ENCODE assay signal across 12 cellular contexts in the genomic region with DNA sequence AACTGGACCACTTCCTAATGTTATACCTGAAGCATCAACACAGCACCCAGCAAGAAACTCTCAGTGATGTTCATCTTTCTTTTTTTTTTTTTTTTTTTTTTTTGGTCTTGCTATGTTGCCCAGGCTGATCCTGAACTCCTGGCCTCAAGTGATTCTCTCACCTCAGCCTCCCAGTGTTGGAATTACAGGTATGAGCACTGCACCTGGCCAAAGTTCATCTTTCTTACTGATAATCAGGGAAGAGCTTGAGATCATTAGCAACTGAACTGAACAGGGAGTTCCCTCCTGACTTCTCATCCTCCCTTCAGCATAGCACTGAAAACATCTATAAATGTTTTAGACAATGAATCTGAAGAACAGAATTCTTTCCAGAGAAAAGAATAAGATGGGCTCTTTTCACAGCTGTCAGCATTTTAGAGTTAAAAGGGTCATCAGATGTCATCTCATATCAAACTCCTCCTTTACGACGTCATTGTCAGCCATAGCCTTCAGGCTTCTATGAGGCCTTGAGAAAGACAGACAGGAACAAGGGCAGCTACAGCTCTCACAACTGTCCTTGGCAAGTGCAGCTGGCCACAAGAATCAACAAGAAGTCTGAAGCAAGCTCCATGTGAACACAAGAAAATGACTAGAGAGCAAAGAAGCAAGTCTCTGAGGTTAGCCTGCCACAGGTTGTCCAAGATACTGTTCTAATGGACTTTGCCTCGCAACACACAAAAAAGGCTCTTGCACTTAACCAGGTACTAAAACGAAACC. TPM values are rescaled to one million over a fixed set of nuclear protein-coding genes. Genes with fewer than 3 reads are reported as not detected.
A peak's percentile ranks its signal among the peaks of the same experiment; 100 is the strongest.
DNase-seq lines count a peak whose midpoint lies in the region; ATAC-seq, FAIRE-seq and TF ChIP-seq lines count a peak whose summit lies in the region.
"Had no signal": no experiment of that assay in that cellular context is flagged by ENCODE, and none has a peak within 500 bp of the region (broad histone marks: within the 10 kb centered on the region; RNA-seq: fewer than 3 reads in every experiment).

No MANE protein-coding gene starts in this region.

- WGBS in esophagus squamous epithelium, 2 donors = 60 to 78% methylated on average over 4 of the region's 4 CpGs
- WGBS in pancreas, 2 donors = 35 to 37% methylated on average over 4 of the region's 4 CpGs

- H3K27ac ChIP-seq in 22Rv1 = peak overlapping the region; percentile 96
- H3K27ac ChIP-seq in esophagus squamous epithelium = peak overlapping the region; percentile 1 to 95 (median 88)
- H3K27ac ChIP-seq in pancreas = peak overlapping the region; percentile 39 to 50 (median 46)
- H3K27ac ChIP-seq in lower lobe of right lung = no peak overlapping the region

- peaks cover 0 to 50% (median 26%) of the 10 kb centered on the region in 3 donors for H3K4me1 ChIP-seq in esophagus squamous epithelium
- peaks cover 15 to 27% (median 20%) of the 10 kb centered on the region in 3 donors for H3K4me1 ChIP-seq in pancreas
- H3K4me1 ChIP-seq in lower lobe of right lung = peaks cover 8% of the 10 kb centered on the region

- TF ChIP-seq POLR2A in esophagus squamous epithelium (IDR thresholded peaks at IDR 0.05) = no peak

- FAIRE-seq in pancreas (lab: Jason Lieb, UNC) = no peak

- no peaks in the 10 kb centered on the region for H3K27me3 ChIP-seq in esophagus squamous epithelium
- H3K27me3 ChIP-seq in pancreas = no peaks in the 10 kb centered on the region
- no peaks in the 10 kb centered on the region for H3K27me3 ChIP-seq in lower lobe of right lung (ENCODE audit: low read depth)
- H3K27me3 ChIP-seq: ascending aorta had no signal

- intact Hi-C loops in esophagus squamous epithelium (cut with DNase I) = no loop called here
- intact Hi-C loops in pancreas (cut with DNase I) = no loop called here
- intact Hi-C loops in lower lobe of right lung (cut with DNase I) = no loop called here

- no peaks in the 10 kb centered on the region for H3K9me3 ChIP-seq in esophagus squamous epithelium
- no peaks in the 10 kb centered on the region for H3K9me3 ChIP-seq in pancreas
- H3K9me3 ChIP-seq in lower lobe of right lung = no peaks in the 10 kb centered on the region
- H3K9me3 ChIP-seq: ascending aorta had no signal

- no peak for TF ChIP-seq CTCF in 22Rv1 (IDR thresholded peaks at IDR 0.05)
- TF ChIP-seq CTCF in esophagus squamous epithelium (IDR thresholded peaks at IDR 0.05) = no peak
- TF ChIP-seq CTCF in pancreas (IDR thresholded peaks at IDR 0.05) = no peak
- no peak for TF ChIP-seq CTCF in lower lobe of right lung (IDR thresholded peaks at IDR 0.05)
- TF ChIP-seq CTCF in GM10266 (IDR thresholded peaks at IDR 0.05; ENCODE audit: control insufficient read depth, insufficient read depth, low read depth, missing control alignments) = no peak

- peak; percentile 74 for DNase-seq in LHCN-M2 (ENCODE audit: low read depth)
- no peak for DNase-seq in esophagus squamous epithelium (lab: John Stamatoyannopoulos, UW)
- DNase-seq in pancreas = peak in 1 of 6 donors; percentile 31
- DNase-seq in cerebellar nuclear complex (lab: John Stamatoyannopoulos, UW) = no peak
- no peak for DNase-seq in lower lobe of right lung
- DNase-seq in SW480 (ENCODE audit: low spot score) = no peak
- no peak for DNase-seq in GM10266 (ENCODE audit: extremely low spot score)
- DNase-seq: H7, NCI-H526, RPMI8226 had no signal

- H3K36me3 ChIP-seq in esophagus squamous epithelium = peaks cover 10 to 46% (median 14%) of the 10 kb centered on the region in 3 donors
- peaks cover 0 to 11% (median 0%) of the 10 kb centered on the region in 3 donors for H3K36me3 ChIP-seq in pancreas
- peaks cover 48% of the 10 kb centered on the region for H3K36me3 ChIP-seq in lower lobe of right lung

- H3K4me3 ChIP-seq in esophagus squamous epithelium = no peak overlapping the region
- no peak overlapping the region for H3K4me3 ChIP-seq in pancreas
- H3K4me3 ChIP-seq in lower lobe of right lung = no peak overlapping the region
- H3K4me3 ChIP-seq: ascending aorta had no signal

- ATAC-seq in pancreas (peak; percentile 48 to 60 (median 56)), lower lobe of right lung (no peak)

RNA-seq across cellular contexts. Expression of a gene that starts 33.8 kb away (rescaled TPM):
- total RNA-seq in LHCN-M2 (2014; rRNA removed) (66.5 and 71.1 TPM in 2 replicates), esophagus squamous epithelium (100 to 1,000 TPM in 1 of 4 donors, 10 to 100 TPM in 3; 68.7 to 108 (median 79.5) TPM), pancreas (10 to 100 TPM; 29.0 to 47.9 (median 36.3) TPM), lower lobe of right lung (61.3 TPM)
- polyA plus RNA-seq in LHCN-M2 (2012) = 33.7 TPM
- 10 to 100 TPM; 48.8 to 59.5 TPM for polyA plus RNA-seq in pancreas

Comparison
In these comparisons a context has a peak if more than half of its experiments do, and no peak if none do; other contexts are left out.
1. ATAC-seq: peak in pancreas (4 of 4); none in lower lobe of right lung (0 of 2).